ENCODE assay signal across 8 cellular contexts in the genomic region with DNA sequence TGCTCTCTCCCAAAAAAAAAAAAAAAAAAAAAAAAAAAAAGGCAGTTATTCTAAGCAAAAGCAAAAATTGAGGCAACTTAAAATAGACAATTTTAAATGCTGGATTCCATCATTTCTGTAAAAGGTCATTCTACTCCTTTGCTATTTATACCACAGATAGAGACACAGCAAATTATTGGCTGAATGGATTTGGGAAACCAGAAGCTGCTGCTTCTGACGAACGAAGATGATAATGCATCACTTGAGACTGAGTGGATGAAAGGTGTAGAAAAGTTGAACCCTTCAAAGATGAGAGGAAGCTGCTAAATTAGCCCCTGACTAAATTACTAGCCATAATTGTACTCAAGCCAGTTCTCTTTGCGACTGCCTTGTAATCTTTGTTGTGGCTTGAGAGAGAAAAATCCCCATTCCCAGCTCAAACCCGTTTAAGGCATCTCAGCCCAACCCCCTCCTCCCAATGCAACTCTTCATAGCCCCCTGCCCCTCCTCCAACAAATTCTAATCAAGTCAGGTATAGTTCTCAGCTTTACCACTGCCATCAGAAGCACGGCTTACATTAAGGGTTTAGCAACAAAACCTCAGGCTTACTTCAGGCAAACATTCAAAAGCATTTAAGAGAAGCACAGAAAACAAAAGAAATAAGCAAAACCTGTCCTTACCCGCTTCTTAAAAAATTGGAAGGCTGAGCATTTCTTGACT. TPM values are rescaled to one million over a fixed set of nuclear protein-coding genes. Genes with fewer than 3 reads are reported as not detected.
A peak's percentile ranks its signal among the peaks of the same experiment; 100 is the strongest.
DNase-seq lines count a peak whose midpoint lies in the region; ATAC-seq and TF ChIP-seq lines count a peak whose summit lies in the region.

No MANE protein-coding gene starts in this region.

- ATAC-seq in PC-3 = no peak
- no peak for ATAC-seq in psoas muscle

- H3K9ac ChIP-seq in PC-3 (ENCODE audit: low read length) = no peak overlapping the region

- no peaks in the 10 kb centered on the region for H3K36me3 ChIP-seq in PC-3 (ENCODE audit: low read depth, low read length)
- no peaks in the 10 kb centered on the region for H3K36me3 ChIP-seq in esophagus squamous epithelium
- no peaks in the 10 kb centered on the region for H3K36me3 ChIP-seq in psoas muscle (ENCODE audit: insufficient read depth in 1 of 2, low read depth in 1 of 2)
- H3K36me3 ChIP-seq in WERI-Rb-1 = no peaks in the 10 kb centered on the region

- no peaks in the 10 kb centered on the region for H3K79me2 ChIP-seq in PC-3 (ENCODE audit: low read length)

- DNase-seq in DMS79 (lab: John Stamatoyannopoulos, UW) (peak; percentile 25), PC-3 (no peak), esophagus squamous epithelium (lab: John Stamatoyannopoulos, UW) (no peak), psoas muscle (no peak), WERI-Rb-1 (no peak), GOT3 (lab: John Stamatoyannopoulos, UW) (no peak), NCI-H146 (lab: John Stamatoyannopoulos, UW) (no peak)
- no peak for DNase-seq in stimulated activated CD8-positive, alpha-beta memory T cell treated with anti-CD3 and anti-CD28 coated beads, Interleukin-4, amount 100 ng/mL, for 48 hours

- H3K4me1 ChIP-seq in PC-3 (ENCODE audit: insufficient read depth, low read length) = 0 out of 2 replicates have a peak, but pooled peaks cover 6% of the 10 kb centered on the region
- H3K4me1 ChIP-seq in esophagus squamous epithelium = peaks cover 3 to 21% (median 4%) of the 10 kb centered on the region in 3 donors
- peaks cover 11% of the 10 kb centered on the region for H3K4me1 ChIP-seq in psoas muscle

- peak overlapping the region; percentile 96 for H3K4me2 ChIP-seq in PC-3 (ENCODE audit: low read length)

- POLR2A ChIA-PET in PC-3 (lab: Charles Lee; ENCODE audit: unreplicated experiment) = no interaction called here

- WGBS in esophagus squamous epithelium, 2 donors = 36 to 41% methylated on average over 6 of the region's 6 CpGs
- 70 to 75% (median 73%) methylated on average over 6 of the region's 6 CpGs for WGBS in psoas muscle, 3 donors

- H3K27me3 ChIP-seq in PC-3 (ENCODE audit: low read length) (no peaks in the 10 kb centered on the region), esophagus squamous epithelium (peaks cover 0 to 9% (median 0%) of the 10 kb centered on the region in 4 donors), psoas muscle (ENCODE audit: insufficient read depth in 3 of 3, low read length in 2 of 3) (no peaks in the 10 kb centered on the region), WERI-Rb-1 (ENCODE audit: insufficient read depth, low read depth, severe bottlenecking) (no peaks in the 10 kb centered on the region)

- intact Hi-C loops in PC-3 (cut with micrococcal nuclease) = no loop called here
- intact Hi-C loops in esophagus squamous epithelium (cut with DNase I) = no loop called here
- intact Hi-C loops in psoas muscle (cut with DNase I) = no loop called here

- H3K27ac ChIP-seq in PC-3 (ENCODE audit: low read length) = no peak overlapping the region
- H3K27ac ChIP-seq in esophagus squamous epithelium = peak overlapping the region in 2 of 4 donors; percentile 44 to 72
- H3K27ac ChIP-seq in psoas muscle = no peak overlapping the region
- no peak overlapping the region for H3K27ac ChIP-seq in WERI-Rb-1

- H4K20me1 ChIP-seq in PC-3 (ENCODE audit: low read length) = no peaks in the 10 kb centered on the region

- peak overlapping the region; percentile 89 for H2AFZ ChIP-seq in PC-3 (ENCODE audit: low read length)

- no peaks in the 10 kb centered on the region for H3F3A ChIP-seq in PC-3 (ENCODE audit: low read length, unreplicated experiment)

- no peaks in the 10 kb centered on the region for H3K9me3 ChIP-seq in PC-3 (ENCODE audit: low read length)
- no peaks in the 10 kb centered on the region for H3K9me3 ChIP-seq in esophagus squamous epithelium
- no peaks in the 10 kb centered on the region for H3K9me3 ChIP-seq in psoas muscle
- no peaks in the 10 kb centered on the region for H3K9me3 ChIP-seq in WERI-Rb-1 (ENCODE audit: severe bottlenecking)

- peak overlapping the region; percentile 75 for H3K4me3 ChIP-seq in PC-3 (ENCODE audit: low read length)
- peak overlapping the region; percentile 37 to 75 (median 48) for H3K4me3 ChIP-seq in esophagus squamous epithelium
- peak overlapping the region; percentile 65 for H3K4me3 ChIP-seq in psoas muscle
- no peak overlapping the region for H3K4me3 ChIP-seq in WERI-Rb-1 (ENCODE audit: low read depth, low read length)

- no peak for TF ChIP-seq CTCF in PC-3 (conservative IDR thresholded peaks at IDR 0.05; ENCODE audit: low read depth, low read length)
- TF ChIP-seq CTCF in esophagus squamous epithelium (IDR thresholded peaks at IDR 0.05) = no peak
- no peak for TF ChIP-seq CTCF in psoas muscle (IDR thresholded peaks at IDR 0.05)
- no peak for TF ChIP-seq CTCF in WERI-Rb-1 (IDR thresholded peaks at IDR 0.05; ENCODE audit: low read depth, low read length)

- no TSS peak for BruUV-seq in PC-3 (replicated peaks; lab: Mats Ljungman, UMichigan)

- no peak for TF ChIP-seq POLR2A in esophagus squamous epithelium (IDR thresholded peaks at IDR 0.05)

- CTCF ChIA-PET in PC-3 (lab: Charles Lee) = interaction anchor here (0.6 kb wide), 1 partner anchor 193 kb away, joined by 3 read pairs; no protein-coding TSS in a partner anchor

- H3K9me2 ChIP-seq in PC-3 (replicated peaks; ENCODE audit: low read length) = no peaks in the 10 kb centered on the region

RNA-seq across cellular contexts. Expression of a gene that starts 1.0 kb away (rescaled TPM):
- 91.6 and 95.2 TPM in 2 replicates for total RNA-seq in PC-3 (2014; rRNA removed)
- 100 to 1,000 TPM in 3 of 4 donors, 10 to 100 TPM in 1; 93.8 to 170 (median 154) TPM for total RNA-seq in esophagus squamous epithelium
- total RNA-seq in psoas muscle = 100 to 1,000 TPM in 1 of 4 donors, 10 to 100 TPM in 3; 42.0 to 125 (median 80.5) TPM
- 10 to 100 TPM; 34.4 to 96.9 (median 46.4) TPM for polyA plus RNA-seq in psoas muscle
